ENCODE assay signal across 1 cellular context in genomic region chr22:46563381-46564083, GRCh38.
TF ChIP-seq lines count a peak whose summit lies in the region.

No MANE protein-coding gene starts in this region.

TF ChIP-seq in K562, 482 proteins besides CTCF, POLR2A, EP300 and RAD21 (continues in another document):
- TF ChIP-seq EGR1 (conservative IDR thresholded peaks at IDR 0.05) (no peak), RCOR1 (IDR thresholded peaks at IDR 0.05; ENCODE audit: borderline replicate concordance in 1 of 2, low read depth in 2 of 2, low read length in 2 of 2) (no peak), CREBBP (IDR thresholded peaks at IDR 0.05; ENCODE audit: low read depth, low read length) (no peak), RFX5 (IDR thresholded peaks at IDR 0.05; ENCODE audit: low read depth, low read length) (no peak), DIDO1 (tag; IDR thresholded peaks at IDR 0.05; ENCODE audit: low read depth) (no peak), ZBTB26 (CRISPR knock-in tag; IDR thresholded peaks at IDR 0.05) (no peak), ZNF253 (CRISPR knock-in tag; conservative IDR thresholded peaks at IDR 0.05) (no peak), RNF219 (CRISPR knock-in tag; IDR thresholded peaks at IDR 0.05) (no peak), FIP1L1 (IDR thresholded peaks at IDR 0.05; ENCODE audit: low read depth, low read length, poor library complexity, severe bottlenecking) (no peak), GTF2B (IDR thresholded peaks at IDR 0.05; ENCODE audit: extremely low read depth, insufficient read length) (no peak), KLF13 (tag; IDR thresholded peaks at IDR 0.05; ENCODE audit: borderline replicate concordance, low read depth) (no peak), ATF7 (IDR thresholded peaks at IDR 0.05) (peak; percentile 14; the same call in 1 of the 2 replicates), KDM5B (IDR thresholded peaks at IDR 0.05; ENCODE audit: insufficient replicate concordance, low read depth, low read length) (no peak), ZNF133 (CRISPR knock-in tag; IDR thresholded peaks at IDR 0.05) (no peak), ZEB2 (IDR thresholded peaks at IDR 0.05) (no peak), NR2C1 (IDR thresholded peaks at IDR 0.05) (no peak), NR2C1 (tag; IDR thresholded peaks at IDR 0.05) (no peak), JUN (IDR thresholded peaks at IDR 0.05; ENCODE audit: borderline replicate concordance, low read depth, low read length) (no peak), JUN (CRISPR knock-in tag; IDR thresholded peaks at IDR 0.05; ENCODE audit: borderline replicate concordance) (no peak), MNT (conservative IDR thresholded peaks at IDR 0.05) (peak; percentile 66 to 73; a peak in 3 of 4 replicates), ZFP91 (CRISPR knock-in tag; IDR thresholded peaks at IDR 0.05) (no peak), TCF7 (IDR thresholded peaks at IDR 0.05; ENCODE audit: borderline replicate concordance) (no peak), NBN (IDR thresholded peaks at IDR 0.05; ENCODE audit: low read depth) (no peak), NFIC (IDR thresholded peaks at IDR 0.05) (no peak), ZNF24 (IDR thresholded peaks at IDR 0.05) (no peak), CBFA2T2 (conservative IDR thresholded peaks at IDR 0.05) (no peak), PRMT5 (CRISPR knock-in tag; IDR thresholded peaks at IDR 0.05) (no peak), ZNF263 (CRISPR knock-in tag; IDR thresholded peaks at IDR 0.05; ENCODE audit: borderline replicate concordance) (no peak), RBM17 (IDR thresholded peaks at IDR 0.05; ENCODE audit: borderline replicate concordance, low read depth, low read length) (no peak), FOXP1 (CRISPR knock-in tag; IDR thresholded peaks at IDR 0.05) (peak; percentile 53; the same call in 1 of the 2 replicates), HEY1 (CRISPR knock-in tag; IDR thresholded peaks at IDR 0.05; ENCODE audit: borderline replicate concordance) (no peak), MCM5 (IDR thresholded peaks at IDR 0.05; ENCODE audit: low read depth) (no peak), TARDBP (IDR thresholded peaks at IDR 0.05) (no peak), ZNF766 (CRISPR knock-in tag; conservative IDR thresholded peaks at IDR 0.05) (no peak), ZNF384 (IDR thresholded peaks at IDR 0.05; ENCODE audit: low read depth, low read length) (no peak), ZNF3 (CRISPR knock-in tag; IDR thresholded peaks at IDR 0.05) (no peak), ZNF76 (CRISPR knock-in tag; IDR thresholded peaks at IDR 0.05; ENCODE audit: borderline replicate concordance) (no peak), CHCHD3 (CRISPR knock-in tag; IDR thresholded peaks at IDR 0.05) (no peak), HLTF (IDR thresholded peaks at IDR 0.05) (no peak), SRF (CRISPR knock-in tag; IDR thresholded peaks at IDR 0.05) (0 out of 4 replicates have a peak, but pooled peaks of 1 of the 2 experiments have one; percentile 57), TOE1 (IDR thresholded peaks at IDR 0.05; ENCODE audit: borderline replicate concordance) (peak; percentile 50; the same call in 1 of the 2 replicates), TOE1 (CRISPR knock-in tag; IDR thresholded peaks at IDR 0.05; ENCODE audit: borderline replicate concordance, low read depth) (no peak), CUX1 (CRISPR knock-in tag; IDR thresholded peaks at IDR 0.05) (no peak), HNRNPUL1 (IDR thresholded peaks at IDR 0.05; ENCODE audit: low read length) (no peak), EP400 (IDR thresholded peaks at IDR 0.05) (0 out of 2 replicates have a peak, but pooled peaks have one; percentile 41), MEIS2 (IDR thresholded peaks at IDR 0.05; ENCODE audit: partially characterized antibody) (no peak), GATAD2A (IDR thresholded peaks at IDR 0.05) (no peak), BCL6 (CRISPR knock-in tag; IDR thresholded peaks at IDR 0.05) (no peak)
- TF ChIP-seq, protein P1, sequence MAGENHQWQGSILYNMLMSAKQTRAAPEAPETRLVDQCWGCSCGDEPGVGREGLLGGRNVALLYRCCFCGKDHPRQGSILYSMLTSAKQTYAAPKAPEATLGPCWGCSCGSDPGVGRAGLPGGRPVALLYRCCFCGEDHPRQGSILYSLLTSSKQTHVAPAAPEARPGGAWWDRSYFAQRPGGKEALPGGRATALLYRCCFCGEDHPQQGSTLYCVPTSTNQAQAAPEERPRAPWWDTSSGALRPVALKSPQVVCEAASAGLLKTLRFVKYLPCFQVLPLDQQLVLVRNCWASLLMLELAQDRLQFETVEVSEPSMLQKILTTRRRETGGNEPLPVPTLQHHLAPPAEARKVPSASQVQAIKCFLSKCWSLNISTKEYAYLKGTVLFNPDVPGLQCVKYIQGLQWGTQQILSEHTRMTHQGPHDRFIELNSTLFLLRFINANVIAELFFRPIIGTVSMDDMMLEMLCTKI (IDR thresholded peaks at IDR 0.05; ENCODE audit: partially characterized antibody), result no peak
- TF ChIP-seq, protein P2, sequence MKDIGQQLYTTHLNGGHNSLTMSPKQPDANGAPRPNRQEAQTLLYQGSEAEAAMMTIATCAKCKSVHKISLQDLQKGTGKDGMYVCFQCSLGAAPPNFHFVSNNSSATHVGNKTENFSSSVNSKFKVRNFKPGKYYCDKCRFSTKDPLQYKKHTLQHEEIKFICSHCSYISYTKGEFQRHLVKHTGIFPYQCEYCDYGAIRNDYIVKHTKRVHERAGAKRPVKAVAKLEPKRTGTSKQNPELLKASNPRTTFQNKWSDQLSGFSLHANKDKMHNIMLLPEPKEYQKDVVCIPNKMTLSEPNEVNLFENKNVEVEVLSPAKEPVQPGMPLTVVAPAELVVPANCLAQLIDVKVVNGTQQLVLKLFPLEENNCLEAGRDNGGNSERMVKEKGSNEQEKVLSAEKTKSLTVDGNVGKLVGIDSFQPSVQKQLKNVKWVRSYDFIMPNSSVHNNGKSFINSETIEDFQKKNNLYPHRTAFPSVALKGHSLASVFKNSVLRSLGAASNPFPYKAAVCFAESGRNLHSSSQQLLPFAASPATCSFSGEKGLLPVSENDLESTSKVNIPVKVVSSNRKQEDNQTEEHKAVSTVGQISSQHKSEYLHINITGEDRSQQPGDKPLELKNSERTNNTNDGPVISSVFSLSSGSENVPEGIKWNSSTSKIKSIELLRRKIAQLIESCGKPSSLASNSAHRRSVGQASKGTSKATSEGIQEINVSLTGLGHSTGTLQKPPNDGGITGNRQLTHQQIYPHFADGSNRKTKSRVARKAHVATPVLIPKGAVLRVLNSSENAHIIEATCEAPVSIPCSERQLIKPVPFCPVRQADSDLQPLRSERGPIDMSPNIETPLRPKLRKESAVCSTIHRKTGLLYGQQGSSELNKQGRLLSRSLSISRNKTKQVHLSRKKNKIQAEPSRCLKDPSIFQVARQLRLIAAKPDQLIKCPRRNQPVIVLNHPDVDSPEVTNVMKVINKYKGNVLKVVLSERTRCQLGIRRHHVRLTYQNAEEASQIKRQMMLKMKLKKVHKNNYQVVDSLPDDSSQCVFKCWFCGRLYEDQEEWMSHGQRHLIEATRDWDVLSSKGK (CRISPR knock-in tag; IDR thresholded peaks at IDR 0.05), result no peak
- TF ChIP-seq, protein P3, sequence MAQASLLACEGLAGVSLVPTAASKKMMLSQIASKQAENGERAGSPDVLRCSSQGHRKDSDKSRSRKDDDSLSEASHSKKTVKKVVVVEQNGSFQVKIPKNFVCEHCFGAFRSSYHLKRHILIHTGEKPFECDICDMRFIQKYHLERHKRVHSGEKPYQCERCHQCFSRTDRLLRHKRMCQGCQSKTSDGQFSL (CRISPR knock-in tag; IDR thresholded peaks at IDR 0.05), result no peak
- TF ChIP-seq, protein P3 (tag; IDR thresholded peaks at IDR 0.05), result no peak
- TF ChIP-seq, protein P4, sequence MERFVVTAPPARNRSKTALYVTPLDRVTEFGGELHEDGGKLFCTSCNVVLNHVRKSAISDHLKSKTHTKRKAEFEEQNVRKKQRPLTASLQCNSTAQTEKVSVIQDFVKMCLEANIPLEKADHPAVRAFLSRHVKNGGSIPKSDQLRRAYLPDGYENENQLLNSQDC (CRISPR knock-in tag; IDR thresholded peaks at IDR 0.05), result no peak
